Comparison of ENCODE assay signal across 1 cellular context in the genomic region with DNA sequence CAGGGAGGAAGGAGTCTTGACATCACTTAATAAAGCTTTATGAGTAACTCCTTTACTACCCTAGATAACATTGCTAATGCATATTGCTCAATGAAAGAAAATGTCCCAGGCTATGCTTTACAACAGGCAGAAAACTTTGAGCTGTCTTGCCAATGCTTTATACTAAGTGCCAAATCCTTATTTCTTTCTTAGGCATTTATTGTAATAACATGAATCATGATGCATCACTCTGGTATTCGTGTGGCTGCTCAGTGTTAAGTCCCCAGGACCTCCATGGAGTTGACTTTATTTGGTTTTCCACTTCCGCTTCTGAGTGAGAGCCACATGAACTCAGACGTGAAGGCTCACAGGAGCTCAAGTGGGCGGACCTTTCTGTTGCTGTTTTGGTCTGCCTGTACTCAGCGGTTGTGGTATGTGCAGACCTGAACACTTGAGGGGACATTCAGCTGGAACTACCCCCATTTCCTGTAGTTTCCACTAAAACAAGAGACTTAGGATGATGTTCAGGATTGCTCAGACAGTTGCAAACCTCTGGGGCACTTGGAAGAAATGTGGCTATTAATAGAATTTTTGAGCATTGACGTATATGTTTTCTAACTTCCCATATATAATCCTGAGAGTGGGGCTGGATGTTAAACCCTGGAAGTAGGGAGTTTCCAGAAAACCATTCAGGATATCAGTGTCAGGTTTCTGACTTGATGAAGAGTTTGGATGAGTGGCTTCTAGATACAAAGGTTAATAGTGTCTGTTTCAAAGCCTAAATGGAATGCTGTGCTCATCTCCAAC.
A peak's percentile ranks its signal among the peaks of the same experiment; 100 is the strongest.
TF ChIP-seq lines count a peak whose summit lies in the region.

No MANE protein-coding gene starts in this region.

TF ChIP-seq in SK-N-SH, 30 proteins besides CTCF, POLR2A, EP300 and RAD21 (continued from another document):
- TF ChIP-seq, protein P1, sequence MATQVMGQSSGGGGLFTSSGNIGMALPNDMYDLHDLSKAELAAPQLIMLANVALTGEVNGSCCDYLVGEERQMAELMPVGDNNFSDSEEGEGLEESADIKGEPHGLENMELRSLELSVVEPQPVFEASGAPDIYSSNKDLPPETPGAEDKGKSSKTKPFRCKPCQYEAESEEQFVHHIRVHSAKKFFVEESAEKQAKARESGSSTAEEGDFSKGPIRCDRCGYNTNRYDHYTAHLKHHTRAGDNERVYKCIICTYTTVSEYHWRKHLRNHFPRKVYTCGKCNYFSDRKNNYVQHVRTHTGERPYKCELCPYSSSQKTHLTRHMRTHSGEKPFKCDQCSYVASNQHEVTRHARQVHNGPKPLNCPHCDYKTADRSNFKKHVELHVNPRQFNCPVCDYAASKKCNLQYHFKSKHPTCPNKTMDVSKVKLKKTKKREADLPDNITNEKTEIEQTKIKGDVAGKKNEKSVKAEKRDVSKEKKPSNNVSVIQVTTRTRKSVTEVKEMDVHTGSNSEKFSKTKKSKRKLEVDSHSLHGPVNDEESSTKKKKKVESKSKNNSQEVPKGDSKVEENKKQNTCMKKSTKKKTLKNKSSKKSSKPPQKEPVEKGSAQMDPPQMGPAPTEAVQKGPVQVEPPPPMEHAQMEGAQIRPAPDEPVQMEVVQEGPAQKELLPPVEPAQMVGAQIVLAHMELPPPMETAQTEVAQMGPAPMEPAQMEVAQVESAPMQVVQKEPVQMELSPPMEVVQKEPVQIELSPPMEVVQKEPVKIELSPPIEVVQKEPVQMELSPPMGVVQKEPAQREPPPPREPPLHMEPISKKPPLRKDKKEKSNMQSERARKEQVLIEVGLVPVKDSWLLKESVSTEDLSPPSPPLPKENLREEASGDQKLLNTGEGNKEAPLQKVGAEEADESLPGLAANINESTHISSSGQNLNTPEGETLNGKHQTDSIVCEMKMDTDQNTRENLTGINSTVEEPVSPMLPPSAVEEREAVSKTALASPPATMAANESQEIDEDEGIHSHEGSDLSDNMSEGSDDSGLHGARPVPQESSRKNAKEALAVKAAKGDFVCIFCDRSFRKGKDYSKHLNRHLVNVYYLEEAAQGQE (IDR thresholded peaks at IDR 0.05; ENCODE audit: low read depth, low read length), result no peak
- TF ChIP-seq TAF1 (IDR thresholded peaks at IDR 0.05; ENCODE audit: borderline replicate concordance, low read depth, low read length), result no peak
- TF ChIP-seq CHD2 (IDR thresholded peaks at IDR 0.05; ENCODE audit: low read length, partially characterized antibody), result no peak
- TF ChIP-seq, protein P2, sequence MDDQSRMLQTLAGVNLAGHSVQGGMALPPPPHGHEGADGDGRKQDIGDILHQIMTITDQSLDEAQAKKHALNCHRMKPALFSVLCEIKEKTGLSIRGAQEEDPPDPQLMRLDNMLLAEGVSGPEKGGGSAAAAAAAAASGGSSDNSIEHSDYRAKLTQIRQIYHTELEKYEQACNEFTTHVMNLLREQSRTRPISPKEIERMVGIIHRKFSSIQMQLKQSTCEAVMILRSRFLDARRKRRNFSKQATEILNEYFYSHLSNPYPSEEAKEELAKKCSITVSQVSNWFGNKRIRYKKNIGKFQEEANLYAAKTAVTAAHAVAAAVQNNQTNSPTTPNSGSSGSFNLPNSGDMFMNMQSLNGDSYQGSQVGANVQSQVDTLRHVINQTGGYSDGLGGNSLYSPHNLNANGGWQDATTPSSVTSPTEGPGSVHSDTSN (IDR thresholded peaks at IDR 0.05), result peak; percentile 92
